26 cellular contexts compared by ENCODE assay signal in the genomic region with DNA sequence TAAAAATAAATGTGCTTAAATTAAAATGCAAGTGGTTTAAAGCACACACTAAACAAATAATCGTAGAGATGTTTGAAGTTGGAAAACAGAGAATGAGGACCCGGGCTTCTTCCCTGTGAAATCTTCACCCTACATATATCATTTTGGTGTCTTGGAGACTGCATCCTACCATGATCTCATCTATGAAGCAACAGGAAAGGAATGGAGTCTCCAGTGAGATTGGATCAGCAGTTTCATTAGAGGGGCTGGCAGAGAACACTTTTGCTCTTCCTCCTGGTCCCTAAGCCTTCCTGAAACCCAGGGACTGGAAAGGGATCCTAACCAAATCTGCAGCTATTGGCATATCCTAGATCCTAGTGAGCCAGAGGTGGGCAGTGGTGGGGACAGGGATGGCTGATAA.
"Had no signal": no experiment of that assay in that cellular context is flagged by ENCODE, and none has a peak within 500 bp of the region (broad histone marks: within the 10 kb centered on the region; RNA-seq: fewer than 3 reads in every experiment).

No MANE protein-coding gene starts in this region.

- H3K27ac Mint-ChIP-seq: activated CD4-positive, alpha-beta memory T cell treated with anti-CD3 and anti-CD28 coated beads, Interleukin-2, amount 10 ng/mL, durations not matched to agents 7 days and 5 days; activated CD4-positive, alpha-beta T cell treated with anti-CD3 and anti-CD28 coated beads for 36 hours; activated naive CD4-positive, alpha-beta T cell treated with anti-CD3 and anti-CD28 coated beads, Interleukin-2, amount 10 ng/mL, durations not matched to agents 7 days and 5 days; activated naive CD8-positive, alpha-beta T cell treated with anti-CD3 and anti-CD28 coated beads for 36 hours; activated T-cell treated with anti-CD3 and anti-CD28 coated beads, Interleukin-2, amount 50 U/mL, for 72 hours; activated T-helper 2 cell treated with anti-CD3 and anti-CD28 coated beads, Interferon-gamma antibody, Interleukin-2, Interleukin-4, amounts not matched to agents 10 μg/mL and 5 μg/mL and 100 μg/mL, durations not matched to agents 14 hours and 24 hours and 36 hours had no signal

- DNase-seq: activated CD4-positive, alpha-beta memory T cell treated with anti-CD3 and anti-CD28 coated beads, Interleukin-2, amount 10 ng/mL, durations not matched to agents 7 days and 5 days; activated CD4-positive, alpha-beta T cell treated with anti-CD3 and anti-CD28 coated beads for 36 hours; activated CD4-positive, alpha-beta T cell treated with anti-CD3 and anti-CD28 coated beads, Interleukin-2, amount 50 U/mL, for 1 hour; activated gamma-delta T cell treated with Interleukin-2 at 50 U/mL for 16 hours; activated naive CD4-positive, alpha-beta T cell treated with anti-CD3 and anti-CD28 coated beads, Interleukin-2, amount 10 ng/mL, durations not matched to agents 7 days and 5 days; activated naive CD8-positive, alpha-beta T cell treated with anti-CD3 and anti-CD28 coated beads for 36 hours; activated T-cell treated with anti-CD3 and anti-CD28 coated beads, Interleukin-2, amount 50 U/mL, for 72 hours; adrenal gland; anterior cingulate cortex; body of pancreas; central memory CD4-positive, alpha-beta T cell; MG63; NCI-H1092 treated with DMSO at 0.1 percent for 48 hours; NCI-H1417 treated with DMSO at 0.1 percent for 48 hours; NCI-H1694 treated with DMSO at 0.1 percent for 48 hours; NCI-H2029 treated with DMSO at 0.1 percent for 48 hours; NCI-H446; NCI-H524; PC-3; Right ventricle myocardium superior; RPMI8226; SJCRH30; SK-N-SH; T-helper 1 cell; WERI-Rb-1 had no signal

- H3K9me3 Mint-ChIP-seq: activated T-helper 2 cell treated with anti-CD3 and anti-CD28 coated beads, Interferon-gamma antibody, Interleukin-2, Interleukin-4, amounts not matched to agents 10 μg/mL and 5 μg/mL and 100 μg/mL, durations not matched to agents 14 hours and 24 hours and 36 hours had no signal

- H3K4me1 Mint-ChIP-seq: activated CD4-positive, alpha-beta memory T cell treated with anti-CD3 and anti-CD28 coated beads, Interleukin-2, amount 10 ng/mL, durations not matched to agents 7 days and 5 days; activated CD4-positive, alpha-beta T cell treated with anti-CD3 and anti-CD28 coated beads for 36 hours; activated naive CD4-positive, alpha-beta T cell treated with anti-CD3 and anti-CD28 coated beads, Interleukin-2, amount 10 ng/mL, durations not matched to agents 7 days and 5 days; activated naive CD8-positive, alpha-beta T cell treated with anti-CD3 and anti-CD28 coated beads for 36 hours had no signal

- ATAC-seq: activated CD4-positive, alpha-beta T cell treated with anti-CD3 and anti-CD28 coated beads for 36 hours; activated T-cell treated with anti-CD3 and anti-CD28 coated beads, Interleukin-2, amount 50 U/mL, for 72 hours; body of pancreas; PC-3 had no signal

- H3K27ac ChIP-seq: adrenal gland, body of pancreas, SJCRH30, WERI-Rb-1 had no signal

- H3K27me3 Mint-ChIP-seq: activated CD4-positive, alpha-beta memory T cell treated with anti-CD3 and anti-CD28 coated beads, Interleukin-2, amount 10 ng/mL, durations not matched to agents 7 days and 5 days; activated naive CD4-positive, alpha-beta T cell treated with anti-CD3 and anti-CD28 coated beads, Interleukin-2, amount 10 ng/mL, durations not matched to agents 7 days and 5 days had no signal

- H3K4me3 ChIP-seq: adrenal gland, body of pancreas, MG63, SJCRH30 had no signal

- H3K36me3 Mint-ChIP-seq: activated naive CD4-positive, alpha-beta T cell treated with anti-CD3 and anti-CD28 coated beads, Interleukin-2, amount 10 ng/mL, durations not matched to agents 7 days and 5 days; activated naive CD8-positive, alpha-beta T cell treated with anti-CD3 and anti-CD28 coated beads for 36 hours had no signal

- H3K4me3 Mint-ChIP-seq: activated CD4-positive, alpha-beta memory T cell treated with anti-CD3 and anti-CD28 coated beads, Interleukin-2, amount 10 ng/mL, durations not matched to agents 7 days and 5 days; activated CD4-positive, alpha-beta T cell treated with anti-CD3 and anti-CD28 coated beads for 36 hours; activated naive CD4-positive, alpha-beta T cell treated with anti-CD3 and anti-CD28 coated beads, Interleukin-2, amount 10 ng/mL, durations not matched to agents 7 days and 5 days; activated naive CD8-positive, alpha-beta T cell treated with anti-CD3 and anti-CD28 coated beads for 36 hours; activated T-cell treated with anti-CD3 and anti-CD28 coated beads, Interleukin-2, amount 50 U/mL, for 72 hours had no signal
